34 cellular contexts compared by ENCODE assay signal in genomic region chr6:160077526-160077925, GRCh38. TPM values are rescaled to one million over a fixed set of nuclear protein-coding genes. Genes with fewer than 3 reads are reported as not detected.
DNase-seq lines count a peak whose midpoint lies in the region; ATAC-seq and TF ChIP-seq lines count a peak whose summit lies in the region.
"Had no signal": no experiment of that assay in that cellular context is flagged by ENCODE, and none has a peak within 500 bp of the region (broad histone marks: within the 10 kb centered on the region; RNA-seq: fewer than 3 reads in every experiment).

No MANE protein-coding gene starts in this region.

- H3K14ac ChIP-seq in trophoblast cell (ENCODE audit: low read length) = no peak overlapping the region

- no peak overlapping the region for H3K4ac ChIP-seq in trophoblast cell (ENCODE audit: low read depth, low read length)

- DNase-seq in activated naive CD8-positive, alpha-beta T cell treated with anti-CD3 and anti-CD28 coated beads, Interleukin-2, amount 50 U/mL, for 24 hours = no peak
- no peak for DNase-seq in activated naive CD8-positive, alpha-beta T cell treated with anti-CD3 and anti-CD28 coated beads for 36 hours
- DNase-seq in adipocyte (ENCODE audit: low read depth) (peak; percentile 28), fibroblast of mammary gland (ENCODE audit: low read depth) (peak; percentile 18), GM13976 (ENCODE audit: low spot score) (no peak), trophoblast cell (no peak)
- DNase-seq: activated CD4-positive, alpha-beta T cell treated with anti-CD3 and anti-CD28 coated beads for 48 hours; activated T-cell treated with anti-CD3 and anti-CD28 coated beads, Interleukin-2, amount 50 U/mL, for 24 hours; amygdala; C1 segment of cervical spinal cord; colonic mucosa; COR-L47; DMS79; effector memory CD4-positive, alpha-beta T cell; erythroblast; Karpas-422; NCI-H1417 treated with DMSO at 0.1 percent for 48 hours; NCI-H2081 treated with DMSO at 0.1 percent for 48 hours; NCI-H226; stimulated activated CD4-positive, alpha-beta T cell treated with anti-CD3 and anti-CD28 coated beads, Interleukin-4, amount 100 ng/mL, for 24 hours had no signal

- H3K79me1 ChIP-seq in trophoblast cell (ENCODE audit: low read length) = no peaks in the 10 kb centered on the region

- H3K4me3 ChIP-seq in adipocyte (ENCODE audit: low read length) (no peak overlapping the region), fibroblast of mammary gland (ENCODE audit: control insufficient read depth, low read depth, low read length) (no peak overlapping the region), trophoblast cell (ENCODE audit: low read depth, low read length) (no peak overlapping the region)
- H3K4me3 ChIP-seq: colonic mucosa, GM12878, GM23338, prostate gland, suprapubic skin had no signal

- no peaks in the 10 kb centered on the region for H3K4me1 Mint-ChIP-seq in activated naive CD8-positive, alpha-beta T cell treated with anti-CD3 and anti-CD28 coated beads, Interleukin-2, amount 50 U/mL, for 24 hours
- no peaks in the 10 kb centered on the region for H3K4me1 Mint-ChIP-seq in activated naive CD8-positive, alpha-beta T cell treated with anti-CD3 and anti-CD28 coated beads for 36 hours
- H3K4me1 Mint-ChIP-seq: stimulated activated memory B cell treated with anti-CD40 and anti-IgM and Interleukin-4, amounts not matched to agents 10 μg/mL and 1 μg/mL and 100 μg/mL, for 72 hours had no signal

- peaks cover 75% of the 10 kb centered on the region for H3K36me3 Mint-ChIP-seq in activated naive CD8-positive, alpha-beta T cell treated with anti-CD3 and anti-CD28 coated beads, Interleukin-2, amount 50 U/mL, for 24 hours (ENCODE audit: low read depth)
- H3K36me3 Mint-ChIP-seq in activated naive CD8-positive, alpha-beta T cell treated with anti-CD3 and anti-CD28 coated beads for 36 hours = peaks cover 27% of the 10 kb centered on the region

- in situ Hi-C loops in GM13976 (cut with MboI; ENCODE audit: low sequenced_read_pairs, unreplicated experiment) = no loop called here

- H3K23ac ChIP-seq in trophoblast cell (ENCODE audit: low read length) = no peak overlapping the region

- no peak overlapping the region for H4K91ac ChIP-seq in trophoblast cell (ENCODE audit: low read depth, low read length)

- H4K12ac ChIP-seq in trophoblast cell (ENCODE audit: low read depth, low read length) = no peak overlapping the region

- TF ChIP-seq CTCF in fibroblast of mammary gland (conservative IDR thresholded peaks at IDR 0.05; ENCODE audit: control insufficient read depth, insufficient read depth, low read depth, low read length) (no peak), GM13976 (IDR thresholded peaks at IDR 0.05; ENCODE audit: borderline replicate concordance, control extremely low read depth, extremely low read depth, insufficient read depth, missing control alignments) (no peak)

- no peaks in the 10 kb centered on the region for H3K27me3 ChIP-seq in adipocyte (replicated peaks; ENCODE audit: control insufficient read depth, insufficient read depth, low read length)
- H3K27me3 ChIP-seq in trophoblast cell (ENCODE audit: insufficient read depth, low read length) = no peaks in the 10 kb centered on the region
- H3K27me3 ChIP-seq: colonic mucosa, suprapubic skin had no signal

- ATAC-seq in activated naive CD8-positive, alpha-beta T cell treated with anti-CD3 and anti-CD28 coated beads, Interleukin-2, amount 50 U/mL, for 24 hours = no peak
- ATAC-seq in GM21528 (IDR thresholded peaks at IDR 0.05; ENCODE audit: low FRiP score, unreplicated experiment) (no peak), HG03432 (IDR thresholded peaks at IDR 0.05; ENCODE audit: unreplicated experiment) (no peak)
- ATAC-seq: GM12878; GM23338; left lobe of liver; sciatic nerve; SK-N-SH treated with all-trans-retinoic acid at 6 μM for 48 hours; stimulated activated memory B cell treated with anti-CD40 and anti-IgM and Interleukin-4, amounts not matched to agents 10 μg/mL and 1 μg/mL and 100 μg/mL, for 72 hours had no signal

- no peak overlapping the region for H2AK5ac ChIP-seq in trophoblast cell (ENCODE audit: low read length)

- H3K4me1 ChIP-seq in adipocyte (ENCODE audit: control insufficient read depth, insufficient read depth, low read length) (peaks cover 13% of the 10 kb centered on the region), trophoblast cell (ENCODE audit: control insufficient read depth in 1 of 2, insufficient read depth in 2 of 2, low read length in 2 of 2) (no peaks in the 10 kb centered on the region)
- H3K4me1 ChIP-seq: colonic mucosa, prostate gland, suprapubic skin had no signal

- no peaks in the 10 kb centered on the region for H3K9me3 Mint-ChIP-seq in activated naive CD8-positive, alpha-beta T cell treated with anti-CD3 and anti-CD28 coated beads, Interleukin-2, amount 50 U/mL, for 24 hours
- H3K9me3 Mint-ChIP-seq in activated naive CD8-positive, alpha-beta T cell treated with anti-CD3 and anti-CD28 coated beads for 36 hours = no peaks in the 10 kb centered on the region
- H3K9me3 Mint-ChIP-seq: activated T-cell treated with anti-CD3 and anti-CD28 coated beads, Interleukin-2, amount 50 U/mL, for 24 hours; memory B cell; stimulated activated memory B cell treated with anti-CD40 and anti-IgM and Interleukin-4, amounts not matched to agents 10 μg/mL and 1 μg/mL and 100 μg/mL, for 72 hours; T-helper 2 cell treated with Interferon-gamma antibody and Interleukin-4, amounts not matched to agents 5 μg/mL and 100 μg/mL, for 36 hours had no signal

- H2BK5ac ChIP-seq in trophoblast cell (ENCODE audit: low read depth, low read length, poor library complexity) = no peak overlapping the region

- H3K9me3 ChIP-seq in adipocyte (ENCODE audit: control insufficient read depth, low read length) (no peaks in the 10 kb centered on the region), trophoblast cell (ENCODE audit: insufficient read depth, low read depth, low read length) (peaks cover 15% of the 10 kb centered on the region)
- H3K9me3 ChIP-seq: colonic mucosa, prostate gland, suprapubic skin had no signal

- peaks cover 73% of the 10 kb centered on the region for H3K36me3 ChIP-seq in adipocyte (ENCODE audit: control insufficient read depth, insufficient read depth, low read length, severe bottlenecking)
- H3K36me3 ChIP-seq in trophoblast cell (ENCODE audit: control insufficient read depth in 1 of 2, insufficient read depth in 2 of 2, low read length in 2 of 2) = peaks cover 57 to 72% of the 10 kb centered on the region in 2 experiments
- H3K36me3 ChIP-seq: prostate gland had no signal

- H3K9ac ChIP-seq in adipocyte (ENCODE audit: low read length) = no peak overlapping the region
- H3K9ac ChIP-seq in trophoblast cell (ENCODE audit: low read length) = no peak overlapping the region

- no peak overlapping the region for H3K18ac ChIP-seq in trophoblast cell (ENCODE audit: low read length)

- H3K27ac ChIP-seq in trophoblast cell (ENCODE audit: low read depth, low read length) = no peak overlapping the region
- H3K27ac ChIP-seq: colonic mucosa, prostate gland, suprapubic skin, VCaP had no signal

- no peak overlapping the region for H2AFZ ChIP-seq in trophoblast cell (ENCODE audit: insufficient read depth, low read length, poor library complexity)
- H2AFZ ChIP-seq: GM23338 had no signal

- no CpG with 5 or more reads among the region's 2 CpGs for WGBS in trophoblast cell (ENCODE audit: extremely low coverage, insufficient coverage, insufficient read length)

- no peaks in the 10 kb centered on the region for H3K79me2 ChIP-seq in trophoblast cell (ENCODE audit: control insufficient read depth, insufficient read depth, low read length, poor library complexity)

- H3K4me2 ChIP-seq in trophoblast cell (ENCODE audit: low read length) = no peak overlapping the region
- H3K4me2 ChIP-seq: GM23338 had no signal

- no peak overlapping the region for H4K8ac ChIP-seq in trophoblast cell (ENCODE audit: low read depth, low read length)

- H2BK120ac ChIP-seq in trophoblast cell (ENCODE audit: insufficient read depth, low read length, poor library complexity) = no peak overlapping the region

- H3K27me3 Mint-ChIP-seq in activated naive CD8-positive, alpha-beta T cell treated with anti-CD3 and anti-CD28 coated beads, Interleukin-2, amount 50 U/mL, for 24 hours = no peaks in the 10 kb centered on the region
- no peaks in the 10 kb centered on the region for H3K27me3 Mint-ChIP-seq in activated naive CD8-positive, alpha-beta T cell treated with anti-CD3 and anti-CD28 coated beads for 36 hours
- H3K27me3 Mint-ChIP-seq: activated T-cell treated with anti-CD3 and anti-CD28 coated beads, Interleukin-2, amount 50 U/mL, for 24 hours; memory B cell; stimulated activated memory B cell treated with anti-CD40 and anti-IgM and Interleukin-4, amounts not matched to agents 10 μg/mL and 1 μg/mL and 100 μg/mL, for 72 hours had no signal

- peak overlapping the region; percentile 66 for H3K27ac Mint-ChIP-seq in activated naive CD8-positive, alpha-beta T cell treated with anti-CD3 and anti-CD28 coated beads, Interleukin-2, amount 50 U/mL, for 24 hours
- H3K27ac Mint-ChIP-seq in activated naive CD8-positive, alpha-beta T cell treated with anti-CD3 and anti-CD28 coated beads for 36 hours = no peak overlapping the region
- H3K27ac Mint-ChIP-seq: activated T-cell treated with anti-CD3 and anti-CD28 coated beads, Interleukin-2, amount 50 U/mL, for 24 hours; GM23338; memory B cell; T-helper 2 cell treated with Interferon-gamma antibody and Interleukin-4, amounts not matched to agents 5 μg/mL and 100 μg/mL, for 36 hours had no signal

- H3K4me3 Mint-ChIP-seq in activated naive CD8-positive, alpha-beta T cell treated with anti-CD3 and anti-CD28 coated beads, Interleukin-2, amount 50 U/mL, for 24 hours = no peak overlapping the region
- H3K4me3 Mint-ChIP-seq in activated naive CD8-positive, alpha-beta T cell treated with anti-CD3 and anti-CD28 coated beads for 36 hours = no peak overlapping the region
- H3K4me3 Mint-ChIP-seq: activated T-cell treated with anti-CD3 and anti-CD28 coated beads, Interleukin-2, amount 50 U/mL, for 24 hours; GM23338; memory B cell; stimulated activated memory B cell treated with anti-CD40 and anti-IgM and Interleukin-4, amounts not matched to agents 10 μg/mL and 1 μg/mL and 100 μg/mL, for 72 hours; T-helper 2 cell treated with Interferon-gamma antibody and Interleukin-4, amounts not matched to agents 5 μg/mL and 100 μg/mL, for 36 hours had no signal

- H2BK12ac ChIP-seq in trophoblast cell (ENCODE audit: low read length) = no peak overlapping the region

RNA-seq across cellular contexts. Expression of gene SLC22A1, which starts 44.1 kb away (rescaled TPM):
- total RNA-seq in activated naive CD8-positive, alpha-beta T cell treated with anti-CD3 and anti-CD28 coated beads for 36 hours = under 1 TPM in 1 of 2 experiments, not detected in 1; 0.85 TPM
- 1.1 and 1.2 TPM in 2 replicates for polyA plus RNA-seq in trophoblast cell (2013)
- total RNA-seq: OCI-LY7 had no signal

Comparison
In these comparisons a context has a peak if more than half of its experiments do, and no peak if none do; other contexts are left out.
1. DNase-seq: peak in adipocyte (single experiment) and fibroblast of mammary gland (single experiment); none in activated naive CD8-positive, alpha-beta T cell treated with anti-CD3 and anti-CD28 coated beads, Interleukin-2, amount 50 U/mL, for 24 hours (single experiment), activated naive CD8-positive, alpha-beta T cell treated with anti-CD3 and anti-CD28 coated beads for 36 hours (single experiment), GM13976 (single experiment) and trophoblast cell (0 of 2).